Comparison of ENCODE assay signal across 1 cellular context in the genomic region with DNA sequence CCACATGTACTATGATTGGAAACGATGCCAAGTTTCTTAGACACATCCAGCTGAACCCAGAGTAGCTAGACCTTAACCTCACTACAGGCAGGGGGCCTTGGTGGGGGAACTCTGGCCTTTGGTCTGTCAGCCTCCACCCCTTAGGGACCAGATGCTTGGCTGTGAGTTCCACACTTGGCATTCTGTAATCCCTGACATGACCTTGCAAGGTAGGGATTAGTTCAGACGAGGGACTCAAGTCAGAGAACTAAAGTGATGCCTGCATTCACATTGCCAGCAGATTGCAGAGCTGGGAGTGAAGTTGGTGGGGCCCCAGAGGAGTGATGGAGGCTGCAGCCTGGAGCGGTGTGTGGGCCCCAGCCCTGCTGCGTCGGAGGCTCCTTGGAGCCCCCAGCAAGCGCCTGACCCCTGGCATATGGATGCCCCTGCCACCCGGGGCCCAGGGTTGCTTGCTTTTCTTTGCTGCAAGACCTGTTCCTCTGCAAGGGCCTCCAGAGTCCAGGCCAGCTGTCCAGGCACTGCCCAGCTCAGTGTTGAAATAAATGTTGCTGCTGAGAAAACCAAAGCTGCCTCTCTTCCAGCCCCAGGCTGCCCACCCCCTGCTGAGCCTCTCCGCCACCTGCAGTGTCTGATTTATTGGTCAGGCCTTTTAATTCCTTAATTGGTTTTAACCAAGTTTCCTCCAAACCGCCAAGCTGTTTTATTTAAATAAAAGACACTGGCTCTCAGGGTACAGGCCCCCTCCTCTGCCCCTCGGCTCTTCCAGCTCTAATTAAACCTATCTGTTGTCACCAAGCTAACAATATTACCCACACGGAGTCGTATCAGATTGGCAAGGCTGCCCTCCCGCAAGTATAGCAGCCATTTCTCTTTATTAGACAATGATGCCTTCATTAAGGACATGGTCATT.
TF ChIP-seq lines count a peak whose summit lies in the region.

No MANE protein-coding gene starts in this region.

TF ChIP-seq in HEK293, 187 proteins besides CTCF, POLR2A, EP300 and RAD21 (continued from another document):
- TF ChIP-seq, protein P1, sequence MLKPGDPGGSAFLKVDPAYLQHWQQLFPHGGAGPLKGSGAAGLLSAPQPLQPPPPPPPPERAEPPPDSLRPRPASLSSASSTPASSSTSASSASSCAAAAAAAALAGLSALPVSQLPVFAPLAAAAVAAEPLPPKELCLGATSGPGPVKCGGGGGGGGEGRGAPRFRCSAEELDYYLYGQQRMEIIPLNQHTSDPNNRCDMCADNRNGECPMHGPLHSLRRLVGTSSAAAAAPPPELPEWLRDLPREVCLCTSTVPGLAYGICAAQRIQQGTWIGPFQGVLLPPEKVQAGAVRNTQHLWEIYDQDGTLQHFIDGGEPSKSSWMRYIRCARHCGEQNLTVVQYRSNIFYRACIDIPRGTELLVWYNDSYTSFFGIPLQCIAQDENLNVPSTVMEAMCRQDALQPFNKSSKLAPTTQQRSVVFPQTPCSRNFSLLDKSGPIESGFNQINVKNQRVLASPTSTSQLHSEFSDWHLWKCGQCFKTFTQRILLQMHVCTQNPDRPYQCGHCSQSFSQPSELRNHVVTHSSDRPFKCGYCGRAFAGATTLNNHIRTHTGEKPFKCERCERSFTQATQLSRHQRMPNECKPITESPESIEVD (tag by site-specific recombination; IDR thresholded peaks at IDR 0.05): peak; percentile 64; the same call in 1 of the 2 replicates
- TF ChIP-seq ZNF2 (tag by site-specific recombination; IDR thresholded peaks at IDR 0.05) (no peak), ZIC2 (tag by site-specific recombination; IDR thresholded peaks at IDR 0.05) (peak; percentile 75), OSR2 (tag by site-specific recombination; IDR thresholded peaks at IDR 0.05) (0 out of 2 replicates have a peak, but pooled peaks have one; percentile 9), ZBTB48 (tag by site-specific recombination; IDR thresholded peaks at IDR 0.05) (peak; percentile 24; the same call in 1 of the 2 replicates), ZNF423 (tag by site-specific recombination; IDR thresholded peaks at IDR 0.05) (0 out of 2 replicates have a peak, but pooled peaks have one; percentile 12), ZNF214 (tag by site-specific recombination; IDR thresholded peaks at IDR 0.05; ENCODE audit: borderline replicate concordance) (no peak), ZNF341 (tag by site-specific recombination; IDR thresholded peaks at IDR 0.05; ENCODE audit: low read depth) (peak; percentile 53), ZNF248 (tag by site-specific recombination; IDR thresholded peaks at IDR 0.05) (no peak), ZNF10 (tag by site-specific recombination; IDR thresholded peaks at IDR 0.05) (no peak), ZNF521 (tag by site-specific recombination; IDR thresholded peaks at IDR 0.05) (no peak), ZNF24 (tag by site-specific recombination; IDR thresholded peaks at IDR 0.05) (no peak), ZNF585B (tag by site-specific recombination; IDR thresholded peaks at IDR 0.05) (no peak), ZBTB17 (tag by site-specific recombination; IDR thresholded peaks at IDR 0.05) (peak; percentile 94), ZNF510 (tag by site-specific recombination; IDR thresholded peaks at IDR 0.05; ENCODE audit: insufficient replicate concordance) (no peak), YY2 (tag by site-specific recombination; IDR thresholded peaks at IDR 0.05) (no peak), HOXA7 (CRISPR knock-in tag; IDR thresholded peaks at IDR 0.05; ENCODE audit: borderline replicate concordance) (no peak), GLIS1 (tag by site-specific recombination; IDR thresholded peaks at IDR 0.05) (peak; percentile 88), OVOL3 (tag by site-specific recombination; IDR thresholded peaks at IDR 0.05) (no peak), ZNF785 (tag by site-specific recombination; IDR thresholded peaks at IDR 0.05) (no peak), SP3 (tag by site-specific recombination; IDR thresholded peaks at IDR 0.05) (no peak)
- TF ChIP-seq, protein P2, sequence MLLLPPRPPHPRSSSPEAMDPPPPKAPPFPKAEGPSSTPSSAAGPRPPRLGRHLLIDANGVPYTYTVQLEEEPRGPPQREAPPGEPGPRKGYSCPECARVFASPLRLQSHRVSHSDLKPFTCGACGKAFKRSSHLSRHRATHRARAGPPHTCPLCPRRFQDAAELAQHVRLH (tag by site-specific recombination; IDR thresholded peaks at IDR 0.05): no peak
- TF ChIP-seq, protein P3, sequence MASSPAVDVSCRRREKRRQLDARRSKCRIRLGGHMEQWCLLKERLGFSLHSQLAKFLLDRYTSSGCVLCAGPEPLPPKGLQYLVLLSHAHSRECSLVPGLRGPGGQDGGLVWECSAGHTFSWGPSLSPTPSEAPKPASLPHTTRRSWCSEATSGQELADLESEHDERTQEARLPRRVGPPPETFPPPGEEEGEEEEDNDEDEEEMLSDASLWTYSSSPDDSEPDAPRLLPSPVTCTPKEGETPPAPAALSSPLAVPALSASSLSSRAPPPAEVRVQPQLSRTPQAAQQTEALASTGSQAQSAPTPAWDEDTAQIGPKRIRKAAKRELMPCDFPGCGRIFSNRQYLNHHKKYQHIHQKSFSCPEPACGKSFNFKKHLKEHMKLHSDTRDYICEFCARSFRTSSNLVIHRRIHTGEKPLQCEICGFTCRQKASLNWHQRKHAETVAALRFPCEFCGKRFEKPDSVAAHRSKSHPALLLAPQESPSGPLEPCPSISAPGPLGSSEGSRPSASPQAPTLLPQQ (tag by site-specific recombination; IDR thresholded peaks at IDR 0.05): 0 out of 2 replicates have a peak, but pooled peaks have one; percentile 41
- TF ChIP-seq, protein P4, sequence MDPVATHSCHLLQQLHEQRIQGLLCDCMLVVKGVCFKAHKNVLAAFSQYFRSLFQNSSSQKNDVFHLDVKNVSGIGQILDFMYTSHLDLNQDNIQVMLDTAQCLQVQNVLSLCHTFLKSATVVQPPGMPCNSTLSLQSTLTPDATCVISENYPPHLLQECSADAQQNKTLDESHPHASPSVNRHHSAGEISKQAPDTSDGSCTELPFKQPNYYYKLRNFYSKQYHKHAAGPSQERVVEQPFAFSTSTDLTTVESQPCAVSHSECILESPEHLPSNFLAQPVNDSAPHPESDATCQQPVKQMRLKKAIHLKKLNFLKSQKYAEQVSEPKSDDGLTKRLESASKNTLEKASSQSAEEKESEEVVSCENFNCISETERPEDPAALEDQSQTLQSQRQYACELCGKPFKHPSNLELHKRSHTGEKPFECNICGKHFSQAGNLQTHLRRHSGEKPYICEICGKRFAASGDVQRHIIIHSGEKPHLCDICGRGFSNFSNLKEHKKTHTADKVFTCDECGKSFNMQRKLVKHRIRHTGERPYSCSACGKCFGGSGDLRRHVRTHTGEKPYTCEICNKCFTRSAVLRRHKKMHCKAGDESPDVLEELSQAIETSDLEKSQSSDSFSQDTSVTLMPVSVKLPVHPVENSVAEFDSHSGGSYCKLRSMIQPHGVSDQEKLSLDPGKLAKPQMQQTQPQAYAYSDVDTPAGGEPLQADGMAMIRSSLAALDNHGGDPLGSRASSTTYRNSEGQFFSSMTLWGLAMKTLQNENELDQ (tag by site-specific recombination; IDR thresholded peaks at IDR 0.05; ENCODE audit: low read depth): no peak
- TF ChIP-seq, protein P5, sequence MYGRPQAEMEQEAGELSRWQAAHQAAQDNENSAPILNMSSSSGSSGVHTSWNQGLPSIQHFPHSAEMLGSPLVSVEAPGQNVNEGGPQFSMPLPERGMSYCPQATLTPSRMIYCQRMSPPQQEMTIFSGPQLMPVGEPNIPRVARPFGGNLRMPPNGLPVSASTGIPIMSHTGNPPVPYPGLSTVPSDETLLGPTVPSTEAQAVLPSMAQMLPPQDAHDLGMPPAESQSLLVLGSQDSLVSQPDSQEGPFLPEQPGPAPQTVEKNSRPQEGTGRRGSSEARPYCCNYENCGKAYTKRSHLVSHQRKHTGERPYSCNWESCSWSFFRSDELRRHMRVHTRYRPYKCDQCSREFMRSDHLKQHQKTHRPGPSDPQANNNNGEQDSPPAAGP (tag by site-specific recombination; IDR thresholded peaks at IDR 0.05): no peak
- TF ChIP-seq, protein P6, sequence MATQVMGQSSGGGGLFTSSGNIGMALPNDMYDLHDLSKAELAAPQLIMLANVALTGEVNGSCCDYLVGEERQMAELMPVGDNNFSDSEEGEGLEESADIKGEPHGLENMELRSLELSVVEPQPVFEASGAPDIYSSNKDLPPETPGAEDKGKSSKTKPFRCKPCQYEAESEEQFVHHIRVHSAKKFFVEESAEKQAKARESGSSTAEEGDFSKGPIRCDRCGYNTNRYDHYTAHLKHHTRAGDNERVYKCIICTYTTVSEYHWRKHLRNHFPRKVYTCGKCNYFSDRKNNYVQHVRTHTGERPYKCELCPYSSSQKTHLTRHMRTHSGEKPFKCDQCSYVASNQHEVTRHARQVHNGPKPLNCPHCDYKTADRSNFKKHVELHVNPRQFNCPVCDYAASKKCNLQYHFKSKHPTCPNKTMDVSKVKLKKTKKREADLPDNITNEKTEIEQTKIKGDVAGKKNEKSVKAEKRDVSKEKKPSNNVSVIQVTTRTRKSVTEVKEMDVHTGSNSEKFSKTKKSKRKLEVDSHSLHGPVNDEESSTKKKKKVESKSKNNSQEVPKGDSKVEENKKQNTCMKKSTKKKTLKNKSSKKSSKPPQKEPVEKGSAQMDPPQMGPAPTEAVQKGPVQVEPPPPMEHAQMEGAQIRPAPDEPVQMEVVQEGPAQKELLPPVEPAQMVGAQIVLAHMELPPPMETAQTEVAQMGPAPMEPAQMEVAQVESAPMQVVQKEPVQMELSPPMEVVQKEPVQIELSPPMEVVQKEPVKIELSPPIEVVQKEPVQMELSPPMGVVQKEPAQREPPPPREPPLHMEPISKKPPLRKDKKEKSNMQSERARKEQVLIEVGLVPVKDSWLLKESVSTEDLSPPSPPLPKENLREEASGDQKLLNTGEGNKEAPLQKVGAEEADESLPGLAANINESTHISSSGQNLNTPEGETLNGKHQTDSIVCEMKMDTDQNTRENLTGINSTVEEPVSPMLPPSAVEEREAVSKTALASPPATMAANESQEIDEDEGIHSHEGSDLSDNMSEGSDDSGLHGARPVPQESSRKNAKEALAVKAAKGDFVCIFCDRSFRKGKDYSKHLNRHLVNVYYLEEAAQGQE (tag by site-specific recombination; IDR thresholded peaks at IDR 0.05): no peak
- TF ChIP-seq, protein P7, sequence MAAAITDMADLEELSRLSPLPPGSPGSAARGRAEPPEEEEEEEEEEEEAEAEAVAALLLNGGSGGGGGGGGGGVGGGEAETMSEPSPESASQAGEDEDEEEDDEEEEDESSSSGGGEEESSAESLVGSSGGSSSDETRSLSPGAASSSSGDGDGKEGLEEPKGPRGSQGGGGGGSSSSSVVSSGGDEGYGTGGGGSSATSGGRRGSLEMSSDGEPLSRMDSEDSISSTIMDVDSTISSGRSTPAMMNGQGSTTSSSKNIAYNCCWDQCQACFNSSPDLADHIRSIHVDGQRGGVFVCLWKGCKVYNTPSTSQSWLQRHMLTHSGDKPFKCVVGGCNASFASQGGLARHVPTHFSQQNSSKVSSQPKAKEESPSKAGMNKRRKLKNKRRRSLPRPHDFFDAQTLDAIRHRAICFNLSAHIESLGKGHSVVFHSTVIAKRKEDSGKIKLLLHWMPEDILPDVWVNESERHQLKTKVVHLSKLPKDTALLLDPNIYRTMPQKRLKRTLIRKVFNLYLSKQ (tag by site-specific recombination; IDR thresholded peaks at IDR 0.05; ENCODE audit: borderline replicate concordance): no peak
TF ChIP-seq in HEK293: peak in this region for 10.
